ENCODE assay signal across 11 cellular contexts in the genomic region with DNA sequence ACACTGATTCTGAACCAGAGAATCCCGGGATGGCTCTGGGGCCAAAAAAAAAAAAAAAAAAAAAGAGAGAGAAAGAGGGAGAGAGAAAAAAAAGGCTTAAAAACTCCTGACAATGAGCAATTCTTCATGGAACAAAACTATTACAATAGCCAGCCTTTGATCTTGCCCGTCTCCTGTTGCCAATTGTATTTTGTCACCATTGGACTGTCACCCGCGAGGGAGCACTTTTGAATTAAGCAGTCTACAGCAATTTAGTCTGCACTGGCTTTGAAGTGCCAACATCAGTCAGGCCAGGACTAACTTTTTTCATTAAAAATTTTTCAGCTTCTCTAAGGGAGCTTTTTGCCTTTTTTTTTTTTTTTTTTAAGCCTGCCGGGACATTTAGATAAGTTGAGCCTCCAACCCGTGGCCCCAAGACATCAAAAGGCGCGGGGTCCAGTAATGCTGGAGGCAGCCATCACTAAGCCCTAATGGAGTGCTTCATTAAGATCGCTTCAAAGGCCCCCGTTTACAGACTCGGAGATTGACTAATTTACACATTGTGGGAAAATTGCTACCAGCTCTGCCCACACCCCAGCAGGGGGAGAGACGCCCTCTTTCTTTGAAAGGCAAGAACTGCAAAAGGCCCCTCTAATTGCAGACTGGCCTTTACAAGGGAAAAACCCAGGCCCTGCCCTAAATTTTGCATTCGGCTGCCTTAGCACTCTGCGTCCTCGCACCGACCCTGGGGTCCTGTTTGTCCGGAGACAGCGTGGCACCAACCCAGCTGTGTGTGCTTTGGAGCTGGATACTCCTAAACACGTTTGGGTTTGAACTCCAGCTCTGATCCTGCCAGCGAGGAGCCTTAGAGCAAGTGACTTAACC.
A peak's percentile ranks its signal among the peaks of the same experiment; 100 is the strongest.
DNase-seq lines count a peak whose midpoint lies in the region; ATAC-seq and TF ChIP-seq lines count a peak whose summit lies in the region.
"Had no signal": no experiment of that assay in that cellular context is flagged by ENCODE, and none has a peak within 500 bp of the region (broad histone marks: within the 10 kb centered on the region; RNA-seq: fewer than 3 reads in every experiment).

No MANE protein-coding gene starts in this region.

- H3K9me3 Mint-ChIP-seq in chondrocyte (ENCODE audit: low read depth) (no peaks in the 10 kb centered on the region), nephron (no peaks in the 10 kb centered on the region)

- 0 out of 2 replicates have a peak overlapping the region, but pooled peaks have one; percentile 13 for H3K9ac ChIP-seq in HUES64 (ENCODE audit: low read depth, low read length)

- no peaks in the 10 kb centered on the region for H3K36me3 ChIP-seq in HUES64 (ENCODE audit: insufficient read depth, low read length)
- no peaks in the 10 kb centered on the region for H3K36me3 ChIP-seq in esophagus squamous epithelium

- H3K27me3 ChIP-seq in HUES64 (ENCODE audit: insufficient read depth, low read length) (peaks cover 43% of the 10 kb centered on the region), esophagus squamous epithelium (no peaks in the 10 kb centered on the region)

- H3K4me1 ChIP-seq in HUES64 (ENCODE audit: insufficient read depth, low read length): peaks cover 49% of the 10 kb centered on the region
- H3K4me1 ChIP-seq in esophagus squamous epithelium: no peaks in the 10 kb centered on the region

- intact Hi-C loops in esophagus squamous epithelium (cut with DNase I): no loop called here

- peaks cover 9% of the 10 kb centered on the region for H3K27me3 Mint-ChIP-seq in chondrocyte (ENCODE audit: low read depth)
- H3K27me3 Mint-ChIP-seq in nephron (ENCODE audit: low read depth): peaks cover 35% of the 10 kb centered on the region

- in situ Hi-C loops in G401 (cut with HindIII; ENCODE audit: low sequenced_read_pairs): no loop called here

- peak; percentile 21 for DNase-seq in G401 (ENCODE audit: low spot score)
- peak; percentile 59 for DNase-seq in chondrocyte (ENCODE audit: low spot score)
- DNase-seq in NOMO-1 treated with dmso at 0.1 percent for 144 hours (lab: John Stamatoyannopoulos, UW; ENCODE audit: unreplicated experiment): no peak
- no peak for DNase-seq in kidney tubule cell (ENCODE audit: low spot score)
- no peak for DNase-seq in esophagus squamous epithelium (lab: John Stamatoyannopoulos, UW)
- no peak for DNase-seq in omental fat pad (ENCODE audit: low spot score)
- DNase-seq: activated CD4-positive, alpha-beta T cell treated with anti-CD3 and anti-CD28 coated beads, Interleukin-2, amount 50 U/mL, for 48 hours; amniotic stem cell; naive thymus-derived CD4-positive, alpha-beta T cell had no signal

- H3K27ac Mint-ChIP-seq in chondrocyte (ENCODE audit: unreplicated experiment) (no peak overlapping the region), nephron (peak overlapping the region in 2 of 3 experiments; percentile 33 to 71)
- H3K27ac Mint-ChIP-seq: naive thymus-derived CD4-positive, alpha-beta T cell had no signal

- H3K27ac ChIP-seq in HUES64 (ENCODE audit: low read depth, low read length) (no peak overlapping the region), esophagus squamous epithelium (no peak overlapping the region)

- H3K4me3 Mint-ChIP-seq in chondrocyte (ENCODE audit: unreplicated experiment): no peak overlapping the region
- H3K4me3 Mint-ChIP-seq in nephron: peak overlapping the region in 1 of 3 experiments; percentile 13
- H3K4me3 Mint-ChIP-seq: naive thymus-derived CD4-positive, alpha-beta T cell had no signal

- H3K36me3 Mint-ChIP-seq in chondrocyte (ENCODE audit: low read depth) (no peaks in the 10 kb centered on the region), nephron (ENCODE audit: low read depth) (peaks cover 6% of the 10 kb centered on the region)

- H3K9me3 ChIP-seq in HUES64 (ENCODE audit: insufficient read depth, low read depth, low read length) (no peaks in the 10 kb centered on the region), esophagus squamous epithelium (no peaks in the 10 kb centered on the region)

- TF ChIP-seq POLR2A in esophagus squamous epithelium (IDR thresholded peaks at IDR 0.05): no peak

- H3K4me3 ChIP-seq in HUES64 (ENCODE audit: low read length): no peak overlapping the region
- no peak overlapping the region for H3K4me3 ChIP-seq in esophagus squamous epithelium

- TF ChIP-seq CTCF in chondrocyte (IDR thresholded peaks at IDR 0.05) (peak; percentile 43), nephron (IDR thresholded peaks at IDR 0.05; ENCODE audit: unreplicated experiment in 3 of 3) (peak; percentile 18 to 49 (median 32)), esophagus squamous epithelium (IDR thresholded peaks at IDR 0.05) (no peak), omental fat pad (IDR thresholded peaks at IDR 0.05) (no peak)

- ATAC-seq in omental fat pad (ENCODE audit: low FRiP score): no peak
- ATAC-seq: naive thymus-derived CD4-positive, alpha-beta T cell had no signal

- 23% methylated on average over 20 of the region's 20 CpGs for WGBS in HUES64
- WGBS in esophagus squamous epithelium, 2 donors: 45 to 64% methylated on average over 14 to 16 of the region's 20 CpGs

- peaks cover 15% of the 10 kb centered on the region for H3K4me1 Mint-ChIP-seq in chondrocyte (ENCODE audit: low read depth)
- peaks cover 64% of the 10 kb centered on the region for H3K4me1 Mint-ChIP-seq in nephron

Comparison
In these comparisons a context has a peak if more than half of its experiments do, and no peak if none do; other contexts are left out.
1. DNase-seq: peak in G401 (single experiment) and chondrocyte (single experiment); none in NOMO-1 treated with dmso at 0.1 percent for 144 hours (single experiment), kidney tubule cell (single experiment), esophagus squamous epithelium (single experiment) and omental fat pad (single experiment).
2. CTCF ChIP-seq: peak in chondrocyte (single experiment) and nephron (3 of 3); none in esophagus squamous epithelium (0 of 6) and omental fat pad (0 of 3).